In genomic region chr3:43773273-43774104, GRCh38 we compare ENCODE assay signal across 9 cellular contexts.
DNase-seq lines count a peak whose midpoint lies in the region; ATAC-seq, FAIRE-seq and TF ChIP-seq lines count a peak whose summit lies in the region.
"Had no signal": no experiment of that assay in that cellular context is flagged by ENCODE, and none has a peak within 500 bp of the region (broad histone marks: within the 10 kb centered on the region; RNA-seq: fewer than 3 reads in every experiment).

No MANE protein-coding gene starts in this region.

- TF ChIP-seq POLR2A in IMR-90 (IDR thresholded peaks at IDR 0.05; ENCODE audit: low read depth, low read length) (no peak), HepG2 (IDR thresholded peaks at IDR 0.05; ENCODE audit: insufficient read depth in 1 of 2, low read depth in 2 of 2, low read length in 2 of 2) (no peak)

- H3K9ac ChIP-seq in IMR-90 (ENCODE audit: low read depth, low read length) = no peak overlapping the region
- no peak overlapping the region for H3K9ac ChIP-seq in HepG2 (ENCODE audit: insufficient read depth, low read depth, low read length)

- BruUV-seq in IMR-90 (replicated peaks; lab: Mats Ljungman, UMichigan) = no TSS peak
- no TSS peak for BruUV-seq in HepG2 (replicated peaks; lab: Mats Ljungman, UMichigan)

- H3K23ac ChIP-seq in IMR-90 (ENCODE audit: low read depth, low read length) = no peak overlapping the region

- H3K79me1 ChIP-seq in IMR-90 (ENCODE audit: low read depth in 1 of 2, low read length in 2 of 2) = no peaks in the 10 kb centered on the region

- H4K8ac ChIP-seq in IMR-90 (ENCODE audit: low read depth in 2 of 2, low read length in 2 of 2) = no peak overlapping the region

- H3K27ac ChIP-seq in IMR-90 (ENCODE audit: insufficient read depth, low read length) = no peak overlapping the region
- H3K27ac ChIP-seq in HepG2 (ENCODE audit: extremely low read length, insufficient read depth, low read length) = no peak overlapping the region

- intact Hi-C loops in IMR-90 (cut with micrococcal nuclease) = no loop called here
- intact Hi-C loops in HepG2 (cut with micrococcal nuclease; ENCODE audit: unreplicated experiment) = no loop called here
- intact Hi-C loops in posterior vena cava (cut with DNase I) = loop anchor here in 1 of 2 donors (10.0 kb wide), 1 partner anchor 111 kb away; no protein-coding TSS in a partner anchor

- H3K9me3 ChIP-seq in IMR-90 (ENCODE audit: control insufficient read depth, insufficient read depth, low read length) (no peaks in the 10 kb centered on the region), HepG2 (ENCODE audit: low read length) (no peaks in the 10 kb centered on the region)

- no peak overlapping the region for H2BK120ac ChIP-seq in IMR-90 (ENCODE audit: low read depth, low read length)

- no peak overlapping the region for H4K5ac ChIP-seq in IMR-90 (ENCODE audit: low read depth, low read length)

- peak overlapping the region; percentile 59 for H2AFZ ChIP-seq in IMR-90 (replicated peaks; ENCODE audit: low read length, poor library complexity)
- no peak overlapping the region for H2AFZ ChIP-seq in HepG2 (ENCODE audit: low read length)

- H3K36me3 ChIP-seq in IMR-90 (ENCODE audit: control insufficient read depth, insufficient read depth, low read length) (no peaks in the 10 kb centered on the region), HepG2 (replicated peaks in 1 of 2; ENCODE audit: control insufficient read depth in 1 of 2, insufficient read depth in 2 of 2, low read length in 2 of 2) (no peaks in the 10 kb centered on the region)

- peaks cover 2% of the 10 kb centered on the region; the same call in 1 of the 2 replicates for H3K27me3 ChIP-seq in IMR-90 (ENCODE audit: control insufficient read depth, insufficient read depth, low read length)
- peaks cover 0 to 13% of the 10 kb centered on the region in 2 experiments; a peak in 2 of 5 replicates for H3K27me3 ChIP-seq in HepG2 (ENCODE audit: control insufficient read depth in 1 of 2, insufficient read depth in 2 of 2, low read length in 2 of 2)

- no peak for FAIRE-seq in HepG2 (lab: Jason Lieb, UNC)

- peak overlapping the region; percentile 32; the same call in 1 of the 2 replicates for H3K18ac ChIP-seq in IMR-90 (ENCODE audit: low read depth, low read length)

- WGBS in IMR-90 (ENCODE audit: extremely low coverage in 2 of 2, insufficient read length in 1 of 2), 2 experiments = 90% methylated on average over 2 of the region's 10 CpGs; no CpG with 5 or more reads in 1 of the 2 experiments
- WGBS in HepG2 (ENCODE audit: low lambda C conversion rate) = 24% methylated on average over 7 of the region's 10 CpGs

- CTCF ChIA-PET in IMR-90 (lab: Yijun Ruan, JAX) (no interaction called here), HepG2 (lab: Yijun Ruan, JAX; ENCODE audit: low intra/inter-chr PET ratio, low total read pairs) (no interaction called here)

- dilution Hi-C loops in IMR-90 (cut with HindIII; ENCODE audit: low sequenced_read_pairs, unreplicated experiment) = no loop called here

- H3K4me2 ChIP-seq in IMR-90 (ENCODE audit: low read depth, low read length) (no peak overlapping the region), HepG2 (ENCODE audit: low read depth, low read length) (peak overlapping the region; percentile 35; the same call in 1 of the 2 replicates)

- POLR2A ChIA-PET in IMR-90 (lab: Charles Lee; ENCODE audit: unreplicated experiment) (no interaction called here), HepG2 (lab: Yijun Ruan, JAX) (no interaction called here)

- no peak overlapping the region for H3K4ac ChIP-seq in IMR-90 (ENCODE audit: low read depth, low read length)

- H3K9me1 ChIP-seq in IMR-90 (ENCODE audit: insufficient read depth, low read length) = peaks cover 10% of the 10 kb centered on the region

- H2BK5ac ChIP-seq in IMR-90 (ENCODE audit: low read depth, low read length, poor library complexity, severe bottlenecking) = no peak overlapping the region

- no peak overlapping the region for H3K56ac ChIP-seq in IMR-90 (ENCODE audit: extremely low read depth, insufficient read depth, low read length)

- H3K4me3 ChIP-seq in IMR-90 (ENCODE audit: insufficient read depth, low read depth, low read length) = no peak overlapping the region
- no peak overlapping the region for H3K4me3 ChIP-seq in HepG2 (replicated peaks in 1 of 3; ENCODE audit: insufficient read depth in 1 of 3, low read depth in 2 of 3, low read length in 3 of 3)

- H2AK5ac ChIP-seq in IMR-90 (ENCODE audit: low read depth, low read length) = no peak overlapping the region

- H2BK15ac ChIP-seq in IMR-90 (ENCODE audit: low read depth, low read length) = 0 out of 3 replicates have a peak overlapping the region, but pooled peaks have one; percentile 39

- DNase-seq in AG08396 (ENCODE audit: low spot score) = peak; percentile 37
- DNase-seq in IMR-90 = peak; percentile 16
- peak; percentile 41 for DNase-seq in astrocyte of the hippocampus (ENCODE audit: low read depth, low spot score)
- DNase-seq in HepG2 (ENCODE audit: low spot score) = peak; percentile 18
- no peak for DNase-seq in posterior vena cava (ENCODE audit: low spot score)
- no peak for DNase-seq in COLO668 (lab: John Stamatoyannopoulos, UW; ENCODE audit: unreplicated experiment)
- no peak for DNase-seq in NCI-H1417 treated with DMSO at 0.1 percent for 48 hours (lab: John Stamatoyannopoulos, UW)
- DNase-seq in NCI-H2227 treated with DMSO at 0.1 percent for 48 hours (lab: John Stamatoyannopoulos, UW) = no peak
- DNase-seq: DMS153 had no signal

- H3K14ac ChIP-seq in IMR-90 (replicated peaks; ENCODE audit: low read depth, low read length) = no peak overlapping the region

- H2AK9ac ChIP-seq in IMR-90 (replicated peaks; ENCODE audit: low read depth, low read length, poor library complexity) = no peak overlapping the region

- no peak overlapping the region for H2BK20ac ChIP-seq in IMR-90 (ENCODE audit: low read depth, low read length)

- H3K79me2 ChIP-seq in HepG2 (ENCODE audit: insufficient read depth, low read length) = no peaks in the 10 kb centered on the region

- no peak overlapping the region for H4K91ac ChIP-seq in IMR-90 (ENCODE audit: insufficient read depth, low read depth, low read length)

- TF ChIP-seq CTCF in IMR-90 (conservative IDR thresholded peaks at IDR 0.05; ENCODE audit: low read depth, low read length) (no peak), HepG2 (CRISPR knock-in tag; IDR thresholded peaks at IDR 0.05) (no peak)

- H3K4me1 ChIP-seq in IMR-90 (ENCODE audit: control insufficient read depth, insufficient read depth, low read length) = peaks cover 15% of the 10 kb centered on the region
- peaks cover 14% of the 10 kb centered on the region for H3K4me1 ChIP-seq in HepG2 (ENCODE audit: insufficient read depth, low read length)

- TF ChIP-seq RAD21 in IMR-90 (IDR thresholded peaks at IDR 0.05; ENCODE audit: low read length) (no peak), HepG2 (CRISPR knock-in tag; IDR thresholded peaks at IDR 0.05) (no peak)

- in situ Hi-C loops in IMR-90 (cut with MboI; ENCODE audit: low sequenced_read_pairs) = loop anchor here (10.0 kb wide), 1 partner anchor 421 kb away; no protein-coding TSS in a partner anchor
- in situ Hi-C loops in HepG2 (cut with HindIII; ENCODE audit: extremely low pct_ligation_motif_present, low pct_unique_long_range_greater_than_20kb) = no loop called here

- ATAC-seq in IMR-90 (ENCODE audit: low read depth) = no peak
- peak; percentile 70 for ATAC-seq in HepG2

- no peak for TF ChIP-seq EP300 in HepG2 (IDR thresholded peaks at IDR 0.05; ENCODE audit: low read depth in 2 of 2, low read length in 2 of 2)
- no peak for TF ChIP-seq EP300 in HepG2 (CRISPR knock-in tag; IDR thresholded peaks at IDR 0.05; ENCODE audit: borderline replicate concordance)

- no peaks in the 10 kb centered on the region for H4K20me1 ChIP-seq in IMR-90 (ENCODE audit: insufficient read depth, low read length)
- H4K20me1 ChIP-seq in HepG2 (ENCODE audit: insufficient read depth, low read length) = no peaks in the 10 kb centered on the region

TF ChIP-seq in IMR-90, 13 proteins besides CTCF, POLR2A, EP300 and RAD21:
- TF ChIP-seq MAZ (IDR thresholded peaks at IDR 0.05; ENCODE audit: borderline replicate concordance, low read depth, low read length) = no peak
- TF ChIP-seq RFX5 (IDR thresholded peaks at IDR 0.05; ENCODE audit: low read depth, low read length) = no peak
- TF ChIP-seq RCOR1 (IDR thresholded peaks at IDR 0.05; ENCODE audit: insufficient replicate concordance, low read length) = no peak
- TF ChIP-seq NFE2L2 (IDR thresholded peaks at IDR 0.05; ENCODE audit: low read depth, low read length) = peak; percentile 62; the same call in 1 of the 2 replicates
- TF ChIP-seq MXI1 (IDR thresholded peaks at IDR 0.05; ENCODE audit: borderline replicate concordance, low read depth, low read length) = no peak

TF ChIP-seq in HepG2, 621 proteins besides CTCF, POLR2A, EP300 and RAD21 (continues in another document):
- TF ChIP-seq CREB1 (IDR thresholded peaks at IDR 0.05) (0 out of 2 replicates have a peak, but pooled peaks have one; percentile 24), CREB1 (CRISPR knock-in tag; IDR thresholded peaks at IDR 0.05) (no peak), ZNF687 (CRISPR knock-in tag; IDR thresholded peaks at IDR 0.05) (no peak), NFE2 (CRISPR knock-in tag; IDR thresholded peaks at IDR 0.05) (peak; percentile 78; the same call in 1 of the 2 replicates), JUN (CRISPR knock-in tag; IDR thresholded peaks at IDR 0.05) (no peak)

Comparison
In these comparisons a context has a peak if more than half of its experiments do, and no peak if none do; other contexts are left out.
1. DNase-seq: peak in AG08396 (single experiment), IMR-90 (single experiment), astrocyte of the hippocampus (single experiment) and HepG2 (single experiment); none in posterior vena cava (single experiment), COLO668 (single experiment), NCI-H1417 treated with DMSO at 0.1 percent for 48 hours (single experiment) and NCI-H2227 treated with DMSO at 0.1 percent for 48 hours (single experiment).